1 cellular context compared by ENCODE assay signal in genomic region chr3:57597240-57597972, GRCh38.
TF ChIP-seq lines count a peak whose summit lies in the region.

Gene ARF4, minus strand, starts transcription at chr3:57597344. Its CDS starts 204 bp downstream, at chr3:57597140.

TF ChIP-seq in HepG2, 621 proteins besides CTCF, POLR2A, EP300 and RAD21 (continued from another document and continues in another):
- TF ChIP-seq GPBP1L1 (CRISPR knock-in tag; IDR thresholded peaks at IDR 0.05) (no peak), UBTF (CRISPR knock-in tag; IDR thresholded peaks at IDR 0.05) (peak; percentile 37; the same call in 1 of the 2 replicates), HMG20B (CRISPR knock-in tag; conservative IDR thresholded peaks at IDR 0.05) (no peak; the same call in 1 of the 2 replicates), PCBP1 (IDR thresholded peaks at IDR 0.05; ENCODE audit: borderline replicate concordance, low read depth, low read length) (no peak), KMT2B (CRISPR knock-in tag; IDR thresholded peaks at IDR 0.05) (peak; percentile 78), KLF9 (CRISPR knock-in tag; IDR thresholded peaks at IDR 0.05; ENCODE audit: low read depth) (peak; percentile 58; the same call in 1 of the 2 replicates), ELF3 (CRISPR knock-in tag; IDR thresholded peaks at IDR 0.05) (peak; percentile 81), RFXANK (CRISPR knock-in tag; IDR thresholded peaks at IDR 0.05) (0 out of 2 replicates have a peak, but pooled peaks have one; percentile 51), HCFC1 (IDR thresholded peaks at IDR 0.05; ENCODE audit: low read depth, low read length) (peak; percentile 67; the same call in 1 of the 2 replicates), KDM6A (CRISPR knock-in tag; IDR thresholded peaks at IDR 0.05; ENCODE audit: low read depth) (no peak), ZNF510 (CRISPR knock-in tag; IDR thresholded peaks at IDR 0.05; ENCODE audit: low read depth) (0 out of 2 replicates have a peak, but pooled peaks have one; percentile 36), SIX4 (CRISPR knock-in tag; IDR thresholded peaks at IDR 0.05) (peak; percentile 50), PLRG1 (conservative IDR thresholded peaks at IDR 0.05) (no peak), TEAD2 (CRISPR knock-in tag; IDR thresholded peaks at IDR 0.05) (peak; percentile 72; the same call in 1 of the 2 replicates), ZNF616 (CRISPR knock-in tag; IDR thresholded peaks at IDR 0.05; ENCODE audit: low read depth) (no peak), ZNF710 (CRISPR knock-in tag; IDR thresholded peaks at IDR 0.05; ENCODE audit: borderline replicate concordance) (peak; percentile 27; the same call in 1 of the 2 replicates), NFE2 (CRISPR knock-in tag; IDR thresholded peaks at IDR 0.05) (no peak), MATR3 (CRISPR knock-in tag; IDR thresholded peaks at IDR 0.05) (no peak), HOXA5 (CRISPR knock-in tag; IDR thresholded peaks at IDR 0.05) (no peak; the same call in 1 of the 2 replicates), AFF4 (CRISPR knock-in tag; IDR thresholded peaks at IDR 0.05) (no peak), ZFP36L1 (CRISPR knock-in tag; IDR thresholded peaks at IDR 0.05) (0 out of 2 replicates have a peak, but pooled peaks have one; percentile 20), USF2 (IDR thresholded peaks at IDR 0.05; ENCODE audit: low read depth, low read length) (no peak), USF2 (CRISPR knock-in tag; IDR thresholded peaks at IDR 0.05; ENCODE audit: borderline replicate concordance) (peak; percentile 35; the same call in 1 of the 2 replicates), ZNF768 (CRISPR knock-in tag; IDR thresholded peaks at IDR 0.05) (peak; percentile 37; the same call in 1 of the 2 replicates), ZNF546 (CRISPR knock-in tag; conservative IDR thresholded peaks at IDR 0.05) (peak; percentile 35; the same call in 1 of the 2 replicates), ZNF776 (CRISPR knock-in tag; IDR thresholded peaks at IDR 0.05) (0 out of 2 replicates have a peak, but pooled peaks have one; percentile 26), FIP1L1 (IDR thresholded peaks at IDR 0.05; ENCODE audit: borderline replicate concordance, insufficient read depth, low read depth, low read length) (no peak), ZNF672 (CRISPR knock-in tag; IDR thresholded peaks at IDR 0.05) (no peak), ZNF704 (CRISPR knock-in tag; IDR thresholded peaks at IDR 0.05; ENCODE audit: borderline replicate concordance) (peak; percentile 7; the same call in 1 of the 2 replicates), HNRNPH1 (optimal IDR thresholded peaks at IDR 0.05; ENCODE audit: low read depth, low read length) (no peak), LCORL (IDR thresholded peaks at IDR 0.05) (no peak), LCORL (CRISPR knock-in tag; IDR thresholded peaks at IDR 0.05) (peak; percentile 55; the same call in 1 of the 2 replicates), BRCA1 (CRISPR knock-in tag; IDR thresholded peaks at IDR 0.05) (no peak), NFYB (CRISPR knock-in tag; IDR thresholded peaks at IDR 0.05) (peak; percentile 90), SNRNP70 (IDR thresholded peaks at IDR 0.05; ENCODE audit: low read depth, low read length) (no peak), ARNT (IDR thresholded peaks at IDR 0.05) (no peak), ZNF816 (CRISPR knock-in tag; IDR thresholded peaks at IDR 0.05; ENCODE audit: borderline replicate concordance) (peak; percentile 87), CENPT (CRISPR knock-in tag; IDR thresholded peaks at IDR 0.05; ENCODE audit: low read depth) (no peak), TBL1XR1 (IDR thresholded peaks at IDR 0.05; ENCODE audit: borderline replicate concordance, low read length, partially characterized antibody) (peak; percentile 64), CREM (IDR thresholded peaks at IDR 0.05) (peak; percentile 94), CREM (CRISPR knock-in tag; IDR thresholded peaks at IDR 0.05) (peak; percentile 70), ZNF224 (CRISPR knock-in tag; IDR thresholded peaks at IDR 0.05) (peak; percentile 29; the same call in 1 of the 2 replicates), TAF15 (IDR thresholded peaks at IDR 0.05; ENCODE audit: low read depth, low read length, poor library complexity, severe bottlenecking) (no peak), RARA (CRISPR knock-in tag; IDR thresholded peaks at IDR 0.05) (peak; percentile 38; the same call in 1 of the 2 replicates), RXRB (CRISPR knock-in tag; IDR thresholded peaks at IDR 0.05; ENCODE audit: borderline replicate concordance) (peak; percentile 52), FOSL1 (CRISPR knock-in tag; IDR thresholded peaks at IDR 0.05; ENCODE audit: borderline replicate concordance) (no peak), TARDBP (CRISPR knock-in tag; IDR thresholded peaks at IDR 0.05) (peak; percentile 74), ZNF354B (CRISPR knock-in tag; IDR thresholded peaks at IDR 0.05) (no peak), ZNF674 (CRISPR knock-in tag; IDR thresholded peaks at IDR 0.05; ENCODE audit: low read depth) (no peak), RBM22 (optimal IDR thresholded peaks at IDR 0.05; ENCODE audit: low read length) (no peak), ZNF709 (CRISPR knock-in tag; IDR thresholded peaks at IDR 0.05) (no peak; the same call in 1 of the 2 replicates), ZSCAN20 (CRISPR knock-in tag; IDR thresholded peaks at IDR 0.05; ENCODE audit: borderline replicate concordance) (0 out of 2 replicates have a peak, but pooled peaks have one; percentile 43), HINFP (CRISPR knock-in tag; IDR thresholded peaks at IDR 0.05; ENCODE audit: low read depth) (peak; percentile 34; the same call in 1 of the 2 replicates), ZNF720 (CRISPR knock-in tag; IDR thresholded peaks at IDR 0.05) (no peak), ZNF333 (CRISPR knock-in tag; IDR thresholded peaks at IDR 0.05; ENCODE audit: borderline replicate concordance) (no peak), CHCHD3 (CRISPR knock-in tag; IDR thresholded peaks at IDR 0.05) (no peak), GTF2F1 (IDR thresholded peaks at IDR 0.05; ENCODE audit: low read length) (peak; percentile 64; the same call in 1 of the 2 replicates), SRF (IDR thresholded peaks at IDR 0.05; ENCODE audit: low read depth, low read length) (no peak), ZNF264 (CRISPR knock-in tag; IDR thresholded peaks at IDR 0.05) (no peak), ZNF263 (CRISPR knock-in tag; IDR thresholded peaks at IDR 0.05) (no peak)
